ENCODE assay signal across 8 cellular contexts in genomic region chrX:51891821-51892551, GRCh38. TPM values are rescaled to one million over a fixed set of nuclear protein-coding genes. Genes with fewer than 3 reads are reported as not detected.
DNase-seq lines count a peak whose midpoint lies in the region; ATAC-seq and TF ChIP-seq lines count a peak whose summit lies in the region.

No MANE protein-coding gene starts in this region.

- H3K27me3 ChIP-seq in A673 (replicated peaks; ENCODE audit: insufficient read depth, low read depth, low read length, poor library complexity) (no peaks in the 10 kb centered on the region), sigmoid colon (no peaks in the 10 kb centered on the region)

- H3K9me3 ChIP-seq in A673 (ENCODE audit: low read depth, low read length, poor library complexity, severe bottlenecking) (no peaks in the 10 kb centered on the region), sigmoid colon (no peaks in the 10 kb centered on the region)

- intact Hi-C loops in A673 (cut with micrococcal nuclease; ENCODE audit: unreplicated experiment) (no loop called here), sigmoid colon (cut with DNase I) (loop anchor here (10.0 kb wide), 2 partner anchors 147 to 1077 kb away; partner anchors contain the start of genes GSPT2 and SHROOM4)

- H3K36me3 ChIP-seq in A673 (ENCODE audit: insufficient read depth, low read length, poor library complexity, severe bottlenecking) (peaks cover 21% of the 10 kb centered on the region), sigmoid colon (peaks cover 0 to 8% (median 0%) of the 10 kb centered on the region in 4 donors)

- ATAC-seq in GM21529 (IDR thresholded peaks at IDR 0.05; ENCODE audit: unreplicated experiment), result peak; percentile 44
- no peak for ATAC-seq in HG02852 (IDR thresholded peaks at IDR 0.05; ENCODE audit: unreplicated experiment)
- no peak for ATAC-seq in GM18520 (IDR thresholded peaks at IDR 0.05; ENCODE audit: unreplicated experiment)

- H3K4me1 ChIP-seq in A673 (ENCODE audit: insufficient read depth, low read length, poor library complexity, severe bottlenecking) (peaks cover 22% of the 10 kb centered on the region), sigmoid colon (peaks cover 0 to 21% (median 13%) of the 10 kb centered on the region in 4 donors)

- BruUV-seq in A673 (replicated peaks; lab: Mats Ljungman, UMichigan), result no TSS peak

- no peak for TF ChIP-seq POLR2A in sigmoid colon (IDR thresholded peaks at IDR 0.05)

- H3K27ac ChIP-seq in A673 (ENCODE audit: low read depth, low read length, poor library complexity, severe bottlenecking) (peak overlapping the region; percentile 46), RWPE1 (peak overlapping the region; percentile 73), sigmoid colon (peak overlapping the region; percentile 83 to 88 (median 85))

- CTCF ChIA-PET in A673 (lab: Charles Lee) (no interaction called here), RWPE1 (lab: Yijun Ruan, JAX) (no interaction called here)

- 47 to 52% methylated on average over 6 of the region's 6 CpGs for WGBS in sigmoid colon, 2 donors

- peak; percentile 64 for DNase-seq in A673 (ENCODE audit: low spot score)
- DNase-seq in RWPE1 (ENCODE audit: low spot score), result no peak
- peak; percentile 44 for DNase-seq in fibroblast of villous mesenchyme (ENCODE audit: low read depth)
- peak; percentile 74 for DNase-seq in sigmoid colon
- no peak for DNase-seq in NCI-H146 treated with DMSO at 0.1 percent for 48 hours (lab: John Stamatoyannopoulos, UW; ENCODE audit: unreplicated experiment)

- no peak overlapping the region for H3K4me3 ChIP-seq in A673 (ENCODE audit: low read depth, low read length, poor library complexity, severe bottlenecking)
- H3K4me3 ChIP-seq in fibroblast of villous mesenchyme (ENCODE audit: low read depth, low read length), result no peak overlapping the region
- no peak overlapping the region for H3K4me3 ChIP-seq in sigmoid colon

- TF ChIP-seq CTCF in A673 (conservative IDR thresholded peaks at IDR 0.05; ENCODE audit: low read depth, low read length) (no peak), RWPE1 (conservative IDR thresholded peaks at IDR 0.05; ENCODE audit: low read depth) (no peak), fibroblast of villous mesenchyme (IDR thresholded peaks at IDR 0.05; ENCODE audit: insufficient read depth, low read depth, low read length) (no peak), sigmoid colon (IDR thresholded peaks at IDR 0.05) (no peak)

- TF ChIP-seq EP300 in sigmoid colon (IDR thresholded peaks at IDR 0.05), result no peak

- POLR2A ChIA-PET in A673 (lab: Charles Lee; ENCODE audit: low non-redundant PET), result no interaction called here
- POLR2A ChIA-PET in RWPE1 (lab: Yijun Ruan, JAX; ENCODE audit: low non-redundant PET), result no interaction called here

RNA-seq across cellular contexts. Expression of gene MAGED1, which starts 1.4 kb away (rescaled TPM):
- total RNA-seq in A673 (2021) (283 and 323 TPM in 2 replicates), fibroblast of villous mesenchyme (283 and 285 TPM in 2 replicates), sigmoid colon (10 to 100 TPM; 34.6 to 51.4 (median 41.9) TPM)
- 10 to 100 TPM; 27.0 to 47.2 (median 31.4) TPM for polyA plus RNA-seq in sigmoid colon

Comparison
In these comparisons a context has a peak if more than half of its experiments do, and no peak if none do; other contexts are left out.
1. DNase-seq: peak in A673 (single experiment), fibroblast of villous mesenchyme (single experiment) and sigmoid colon (single experiment); none in RWPE1 (single experiment) and NCI-H146 treated with DMSO at 0.1 percent for 48 hours (single experiment).
2. Peak in every context shown above with its lines, with median percentiles within 50 percentile points of each other: H3K27ac ChIP-seq.